8 cellular contexts compared by ENCODE assay signal in the genomic region with DNA sequence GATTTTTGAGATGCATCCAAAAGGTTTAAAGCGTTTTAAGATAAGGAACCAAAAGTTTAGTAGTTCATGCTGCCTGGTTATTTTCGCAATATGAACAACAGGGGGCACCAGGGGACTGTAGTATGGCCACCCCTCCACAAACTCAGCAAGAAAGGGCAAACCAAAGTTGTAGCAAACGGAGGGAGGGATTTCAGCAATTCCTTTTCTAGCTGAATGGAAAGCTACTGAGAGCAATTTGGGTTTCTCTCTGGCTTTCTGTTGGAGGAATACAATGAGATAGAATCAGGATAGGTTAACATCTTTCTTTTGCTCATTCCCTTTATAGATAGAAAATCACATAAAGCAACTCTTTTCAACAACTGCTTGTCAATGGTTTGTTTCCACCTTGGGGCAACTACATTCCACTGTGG.
DNase-seq lines count a peak whose midpoint lies in the region; ATAC-seq and TF ChIP-seq lines count a peak whose summit lies in the region.

No MANE protein-coding gene starts in this region.

- H3K36me3 ChIP-seq in Caco-2 (ENCODE audit: control insufficient read depth, insufficient read depth, low read length), result no peaks in the 10 kb centered on the region
- no peaks in the 10 kb centered on the region for H3K36me3 ChIP-seq in HCT116 (ENCODE audit: control insufficient read depth in 1 of 2, insufficient read depth in 2 of 2, low read length in 2 of 2)

- no peaks in the 10 kb centered on the region for H3K9me3 ChIP-seq in Caco-2
- no peaks in the 10 kb centered on the region for H3K9me3 ChIP-seq in HCT116 (ENCODE audit: control insufficient read depth in 1 of 2, insufficient read depth in 1 of 2, low read depth in 1 of 2, low read length in 2 of 2)

- peak; percentile 93 for ATAC-seq in HCT116
- ATAC-seq in activated B cell treated with CpG ODN at 0.5 μM for 24 hours (ENCODE audit: low read depth), result peak; percentile 45
- no peak for ATAC-seq in HG03439 (IDR thresholded peaks at IDR 0.05; ENCODE audit: unreplicated experiment)

- H3K27me3 ChIP-seq in Caco-2 (replicated peaks; ENCODE audit: control insufficient read depth, insufficient read depth, low read length), result no peaks in the 10 kb centered on the region
- H3K27me3 ChIP-seq in HCT116 (ENCODE audit: insufficient read depth, low read length), result peaks cover 38% of the 10 kb centered on the region
- peaks cover 0 to 5% (median 0%) of the 10 kb centered on the region in 45 donors for H3K27me3 ChIP-seq in dorsolateral prefrontal cortex

- H3K4me3 ChIP-seq in Caco-2 (ENCODE audit: low read depth, low read length) (no peak overlapping the region), HCT116 (replicated peaks in 1 of 2; ENCODE audit: low read depth in 1 of 2, low read length in 2 of 2) (no peak overlapping the region), dorsolateral prefrontal cortex (no peak overlapping the region)

- POLR2A ChIA-PET in Caco-2 (lab: Charles Lee) (interaction anchor here (0.7 to 1.0 kb wide), 2 partner anchors 65 to 531 kb away, joined by 3 read pairs; no protein-coding TSS in a partner anchor), HCT116 (lab: Charles Lee) (no interaction called here), activated B cell treated with CpG ODN at 0.5 μM for 24 hours (lab: Charles Lee) (interaction anchor here (0.6 to 1.3 kb wide), 4 partner anchors 8 to 800 kb away, joined by 3 read pairs; partner anchors contain the start of gene DRAM1)

- TF ChIP-seq CTCF in Caco-2 (IDR thresholded peaks at IDR 0.05; ENCODE audit: insufficient read depth in 1 of 2, low read depth in 1 of 2, low read length in 1 of 2, severe bottlenecking in 1 of 2, unreplicated experiment in 1 of 2) (peak; percentile 76 to 81), HCT116 (IDR thresholded peaks at IDR 0.05 in 2 of 3, conservative IDR thresholded peaks at IDR 0.05 in 1 of 3; ENCODE audit: borderline replicate concordance in 1 of 3, insufficient read depth in 1 of 3, low read depth in 2 of 3, low read length in 2 of 3) (peak; percentile 78 to 84 (median 82)), activated B cell treated with CpG ODN at 0.5 μM for 24 hours (IDR thresholded peaks at IDR 0.05) (peak; percentile 21), dorsolateral prefrontal cortex (IDR thresholded peaks at IDR 0.05 in 54 of 56, conservative IDR thresholded peaks at IDR 0.05 in 2 of 56; ENCODE audit: low read depth in 1 of 56, partially characterized antibody in 56 of 56) (peak; percentile 35 to 86 (median 70))

- DNase-seq in Caco-2 (peak; percentile 67 to 80), HCT116 (ENCODE audit: low read depth, low spot score) (peak; percentile 51), NCI-H2227 treated with DMSO at 0.1 percent for 48 hours (lab: John Stamatoyannopoulos, UW) (peak; percentile 42), activated B cell treated with CpG ODN at 0.5 μM for 24 hours (no peak), dorsolateral prefrontal cortex (peak in 6 of 10 donors; percentile 6 to 52 (median 40)), lung microvascular endothelial cell (ENCODE audit: low read depth in 2 of 2) (peak; percentile 76 to 85)
- peak; percentile 25 for DNase-seq in stimulated activated CD8-positive, alpha-beta memory T cell treated with anti-CD3 and anti-CD28 coated beads, Interleukin-15, amount 100 ng/mL, for 48 hours (ENCODE audit: low read depth in 2 of 2)

- H3K79me2 ChIP-seq in HCT116 (ENCODE audit: insufficient read depth, low read length), result no peaks in the 10 kb centered on the region

- H3K27ac ChIP-seq in HCT116 (ENCODE audit: low read depth, low read length), result no peak overlapping the region
- no peak overlapping the region for H3K27ac ChIP-seq in dorsolateral prefrontal cortex

- H3K4me1 ChIP-seq in Caco-2, result peaks cover 15% of the 10 kb centered on the region
- no peaks in the 10 kb centered on the region for H3K4me1 ChIP-seq in HCT116 (ENCODE audit: control insufficient read depth in 1 of 2, insufficient read depth in 2 of 2, low read length in 2 of 2)

- no peak overlapping the region for H3K9ac ChIP-seq in HCT116 (ENCODE audit: low read length)

- CTCF ChIA-PET in Caco-2 (lab: Charles Lee) (interaction anchor here (0.6 to 1.6 kb wide), 8 partner anchors 10 to 828 kb away, joined by 3 to 7 read pairs (median 3); partner anchors contain the start of gene WASHC3), HCT116 (lab: Charles Lee) (interaction anchor here (0.6 to 2.2 kb wide), 5 partner anchors 218 to 871 kb away, joined by 3 to 12 read pairs (median 5); no protein-coding TSS in a partner anchor), activated B cell treated with CpG ODN at 0.5 μM for 24 hours (lab: Charles Lee) (interaction anchor here (0.6 to 6.7 kb wide), 15 partner anchors 8 to 871 kb away, joined by 3 to 45 read pairs (median 5); no protein-coding TSS in a partner anchor)

- peak overlapping the region; percentile 30 for H3K4me3 Mint-ChIP-seq in Caco-2 (ENCODE audit: unreplicated experiment)
- H3K4me3 Mint-ChIP-seq in activated B cell treated with CpG ODN at 0.5 μM for 24 hours, result peak overlapping the region; percentile 13

- no peaks in the 10 kb centered on the region for H4K20me1 ChIP-seq in HCT116 (ENCODE audit: insufficient read depth)

- H3K9me3 Mint-ChIP-seq in Caco-2 (ENCODE audit: unreplicated experiment) (no peaks in the 10 kb centered on the region), activated B cell treated with CpG ODN at 0.5 μM for 24 hours (no peaks in the 10 kb centered on the region)

- H3K27ac Mint-ChIP-seq in Caco-2 (ENCODE audit: unreplicated experiment) (peak overlapping the region; percentile 76), activated B cell treated with CpG ODN at 0.5 μM for 24 hours (peak overlapping the region; percentile 74)

- intact Hi-C loops in Caco-2 (cut with micrococcal nuclease; ENCODE audit: unreplicated experiment) (loop anchor here (1.0 to 5.0 kb wide), 11 partner anchors 119 to 871 kb away; partner anchors contain the start of genes NUP37 and PARPBP), HCT116 (cut with micrococcal nuclease) (loop anchor here (1.0 to 2.0 kb wide), 4 partner anchors 545 to 939 kb away; no protein-coding TSS in a partner anchor), activated B cell treated with CpG ODN at 0.5 μM for 24 hours (cut with micrococcal nuclease) (loop anchor here (1.0 to 10.0 kb wide), 10 partner anchors 168 to 1502 kb away; partner anchors contain the start of genes NUP37 and PARPBP), dorsolateral prefrontal cortex (cut with DNase I) (loop anchor here (10.0 kb wide), 3 partner anchors 545 to 835 kb away; partner anchors contain the start of gene IGF1 (in 2 of the 2))

- no peak overlapping the region for H3K4me2 ChIP-seq in HCT116 (ENCODE audit: low read length)

- no peak overlapping the region for H2AFZ ChIP-seq in HCT116 (ENCODE audit: low read depth, low read length, poor library complexity, severe bottlenecking)

- TF ChIP-seq RAD21 in HCT116 (IDR thresholded peaks at IDR 0.05; ENCODE audit: low read depth), result peak; percentile 95

- no peak for TF ChIP-seq POLR2A in HCT116 (IDR thresholded peaks at IDR 0.05; ENCODE audit: borderline replicate concordance, extremely low read depth, insufficient read depth, insufficient read length)

- H3K27me3 Mint-ChIP-seq in Caco-2 (ENCODE audit: insufficient read depth, unreplicated experiment) (no peaks in the 10 kb centered on the region), activated B cell treated with CpG ODN at 0.5 μM for 24 hours (no peaks in the 10 kb centered on the region)

- H3K4me1 Mint-ChIP-seq in Caco-2 (ENCODE audit: low read depth, unreplicated experiment) (no peaks in the 10 kb centered on the region), activated B cell treated with CpG ODN at 0.5 μM for 24 hours (peaks cover 62% of the 10 kb centered on the region)

- BruUV-seq in Caco-2 (replicated peaks; lab: Mats Ljungman, UMichigan) (no TSS peak), HCT116 (replicated peaks; lab: Mats Ljungman, UMichigan) (no TSS peak)

- H3K36me3 Mint-ChIP-seq in Caco-2 (ENCODE audit: insufficient read depth, unreplicated experiment) (no peaks in the 10 kb centered on the region), activated B cell treated with CpG ODN at 0.5 μM for 24 hours (ENCODE audit: low read depth) (peaks cover under 1% of the 10 kb centered on the region)

- RAD21 ChIA-PET in HCT116 (lab: Charles Lee; ENCODE audit: low non-redundant PET in 1 of 2, low total read pairs in 2 of 2, uncharacterized antibody in 2 of 2, unreplicated experiment in 2 of 2), result interaction anchor here in 1 of 2 experiments (0.7 kb wide), 1 partner anchor 16 kb away, joined by 3 read pairs; no protein-coding TSS in a partner anchor

- no peaks in the 10 kb centered on the region for H3K9me2 ChIP-seq in HCT116 (ENCODE audit: insufficient read depth)

TF ChIP-seq in HCT116, 20 proteins besides CTCF, POLR2A, EP300 and RAD21:
- no peak for TF ChIP-seq SIN3A (IDR thresholded peaks at IDR 0.05; ENCODE audit: low read depth)

Comparison
In these comparisons a context has a peak if more than half of its experiments do, and no peak if none do; other contexts are left out.
1. CTCF ChIP-seq: peak in every context shown above with its lines; median percentile 82 in HCT116; 78 in Caco-2; 70 in dorsolateral prefrontal cortex; 21 in activated B cell treated with CpG ODN at 0.5 μM for 24 hours.